Comparison of ENCODE assay signal across 1 cellular context in genomic region chr16:5033256-5034166, GRCh38.
TF ChIP-seq lines count a peak whose summit lies in the region.

TSS of gene NAGPA (minus strand) at chr16:5033935. CDS start at chr16:5033914, 21 bp downstream.

TF ChIP-seq in K562, 482 proteins besides CTCF, POLR2A, EP300 and RAD21 (continued from another document and continues in another):
- no peak; the same call in 1 of the 2 replicates for TF ChIP-seq ZNF431 (CRISPR knock-in tag; IDR thresholded peaks at IDR 0.05)
- no peak for TF ChIP-seq FOXA1 (IDR thresholded peaks at IDR 0.05; ENCODE audit: borderline replicate concordance)
- peak; percentile 55 for TF ChIP-seq FIP1L1 (IDR thresholded peaks at IDR 0.05; ENCODE audit: low read depth, low read length, poor library complexity, severe bottlenecking)
- no peak for TF ChIP-seq KLF6 (CRISPR knock-in tag; IDR thresholded peaks at IDR 0.05; ENCODE audit: borderline replicate concordance)
- TF ChIP-seq ZNF140 (CRISPR knock-in tag; IDR thresholded peaks at IDR 0.05), result no peak
- no peak for TF ChIP-seq FOSL1 (tag; conservative IDR thresholded peaks at IDR 0.05)
- no peak for TF ChIP-seq PBX2 (CRISPR knock-in tag; IDR thresholded peaks at IDR 0.05; ENCODE audit: low read depth)
- TF ChIP-seq PBX2 (tag; conservative IDR thresholded peaks at IDR 0.05; ENCODE audit: low read depth), result no peak
- TF ChIP-seq ZNF75A (CRISPR knock-in tag; IDR thresholded peaks at IDR 0.05), result no peak
- no peak for TF ChIP-seq ZNF124 (CRISPR knock-in tag; IDR thresholded peaks at IDR 0.05)
- TF ChIP-seq MGA (IDR thresholded peaks at IDR 0.05), result no peak
- TF ChIP-seq ETV1 (tag; conservative IDR thresholded peaks at IDR 0.05; ENCODE audit: low read depth), result no peak
- no peak for TF ChIP-seq ZNF518B (CRISPR knock-in tag; IDR thresholded peaks at IDR 0.05)
- TF ChIP-seq FOXJ2 (tag; IDR thresholded peaks at IDR 0.05), result no peak
- no peak for TF ChIP-seq ZBTB11 (CRISPR knock-in tag; IDR thresholded peaks at IDR 0.05)
- TF ChIP-seq THRA (IDR thresholded peaks at IDR 0.05), result no peak
- TF ChIP-seq ZSCAN29 (IDR thresholded peaks at IDR 0.05), result no peak
- TF ChIP-seq ARID4B (CRISPR knock-in tag; IDR thresholded peaks at IDR 0.05), result peak; percentile 98
- no peak for TF ChIP-seq TBL1XR1 (IDR thresholded peaks at IDR 0.05; ENCODE audit: low read length in 2 of 2)
- no peak for TF ChIP-seq IRF2 (CRISPR knock-in tag; IDR thresholded peaks at IDR 0.05)
- TF ChIP-seq MAX (CRISPR knock-in tag; IDR thresholded peaks at IDR 0.05), result peak; percentile 81
- no peak for TF ChIP-seq CHD2 (IDR thresholded peaks at IDR 0.05; ENCODE audit: low read depth, low read length)
- TF ChIP-seq SMAD2 (IDR thresholded peaks at IDR 0.05; ENCODE audit: low read depth, low read length), result no peak
- TF ChIP-seq POLR2AphosphoS5 (IDR thresholded peaks at IDR 0.05; ENCODE audit: control insufficient read depth, insufficient read depth, low read depth, low read length), result peak; percentile 29; the same call in 1 of the 2 replicates
- TF ChIP-seq ZNF384 (IDR thresholded peaks at IDR 0.05; ENCODE audit: low read depth, low read length), result no peak
- TF ChIP-seq BMI1 (IDR thresholded peaks at IDR 0.05; ENCODE audit: low read length), result no peak
- TF ChIP-seq NR2F6 (CRISPR knock-in tag; IDR thresholded peaks at IDR 0.05), result no peak
- no peak for TF ChIP-seq KLF1 (tag; IDR thresholded peaks at IDR 0.05)
